ENCODE assay signal across 7 cellular contexts in the genomic region with DNA sequence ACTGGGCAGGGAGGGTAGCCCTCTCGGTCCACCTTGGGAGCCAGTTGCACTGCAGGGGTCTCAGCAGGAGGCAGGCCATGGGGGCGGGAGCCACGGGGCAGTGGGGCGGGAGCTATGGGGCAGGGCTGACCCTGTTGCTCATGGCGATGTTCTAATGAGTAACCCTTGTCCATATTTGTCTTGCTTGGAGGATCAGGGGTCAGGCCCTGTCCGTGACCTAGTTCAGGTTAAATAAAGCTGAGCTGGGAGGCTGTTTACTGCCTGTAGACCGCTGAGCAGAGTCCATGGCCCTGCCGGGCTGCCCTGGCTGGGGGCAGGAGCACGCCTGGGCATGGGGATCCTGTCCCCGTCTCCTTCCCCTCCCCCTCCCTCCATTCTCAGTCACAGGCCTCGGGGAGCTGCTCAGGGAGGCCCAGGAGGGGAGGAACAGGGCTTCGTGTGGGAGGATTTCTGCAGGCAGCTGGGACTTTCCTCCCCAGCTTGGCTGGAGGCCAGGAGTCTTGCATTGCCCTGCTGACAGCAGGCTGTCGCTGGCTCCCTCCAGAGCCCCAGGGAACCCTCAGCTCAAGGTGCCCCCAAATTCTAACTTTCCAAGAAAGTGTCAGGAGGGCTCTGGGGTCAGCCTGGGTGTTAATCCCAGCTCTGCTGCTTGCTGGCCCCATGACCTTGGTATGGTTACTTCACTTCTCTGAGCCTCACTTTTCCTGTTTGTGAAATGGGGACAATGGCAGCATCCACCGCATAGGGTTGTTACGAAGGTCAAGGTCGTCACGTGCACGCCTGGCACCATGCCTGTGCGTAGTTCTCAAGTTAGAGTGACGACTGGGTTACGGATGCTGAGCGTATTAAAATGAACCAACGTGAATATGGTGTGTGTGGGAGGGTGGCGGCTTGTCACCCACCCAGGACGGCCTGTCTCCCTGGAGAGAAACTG. TPM values are rescaled to one million over a fixed set of nuclear protein-coding genes. Genes with fewer than 3 reads are reported as not detected.
DNase-seq lines count a peak whose midpoint lies in the region; ATAC-seq and TF ChIP-seq lines count a peak whose summit lies in the region.

No MANE protein-coding gene starts in this region.

- no peaks in the 10 kb centered on the region for H3K9me3 ChIP-seq in SK-N-MC (ENCODE audit: low read depth, low read length)

- peak overlapping the region; percentile 60 for H3K27ac ChIP-seq in SK-N-MC

- intact Hi-C loops in posterior vena cava (cut with DNase I) = no loop called here

- no peaks in the 10 kb centered on the region for H3K36me3 ChIP-seq in SK-N-MC (ENCODE audit: insufficient read depth, low read length)

- ATAC-seq in esophagus mucosa (peak; percentile 31), HG03439 (IDR thresholded peaks at IDR 0.05; ENCODE audit: unreplicated experiment) (no peak)

- TF ChIP-seq CTCF in GM20000 (IDR thresholded peaks at IDR 0.05; ENCODE audit: extremely low read depth, missing control alignments) = no peak

- peak overlapping the region; percentile 60 for H3K4me3 ChIP-seq in SK-N-MC

- peak overlapping the region; percentile 64 for H3K9ac ChIP-seq in SK-N-MC (ENCODE audit: insufficient read length)

- DNase-seq in GM20000 (ENCODE audit: low spot score) (peak; percentile 89), SK-N-MC (ENCODE audit: low read depth, low spot score) (no peak), putamen (ENCODE audit: low spot score) (peak; percentile 61), NCI-H128 (lab: John Stamatoyannopoulos, UW; ENCODE audit: unreplicated experiment) (no peak), posterior vena cava (ENCODE audit: low spot score) (no peak)

RNA-seq across cellular contexts. Expression of gene SERPINF2, which starts 6.1 kb away (rescaled TPM):
- 2.7 TPM for total RNA-seq in esophagus mucosa
- total RNA-seq in posterior vena cava = 10 to 100 TPM; 40.7 to 41.7 TPM

RNA-seq across cellular contexts. Expression of gene WDR81, which starts 12.1 kb away (rescaled TPM):
- total RNA-seq in esophagus mucosa (10.2 TPM), posterior vena cava (10 to 100 TPM; 26.3 to 30.8 TPM)

RNA-seq across cellular contexts. Expression of gene SERPINF1, which starts 25.2 kb away (rescaled TPM):
- total RNA-seq in esophagus mucosa (28.4 TPM), posterior vena cava (1,000 to 10,000 TPM in 1 of 2 donors, 100 to 1,000 TPM in 1; 710 to 1,223 TPM)

RNA-seq across cellular contexts. Expression of gene TLCD2, which starts 26.4 kb away (rescaled TPM):
- total RNA-seq in esophagus mucosa (10.9 TPM), posterior vena cava (1 to 10 TPM; 7.6 to 8.2 TPM)

RNA-seq across cellular contexts. Expression of gene PRPF8, which starts 51.9 kb away (rescaled TPM):
- 171 TPM for total RNA-seq in esophagus mucosa
- 100 to 1,000 TPM; 173 to 190 TPM for total RNA-seq in posterior vena cava

Comparison
In these comparisons a context has a peak if more than half of its experiments do, and no peak if none do; other contexts are left out.
1. DNase-seq: peak in GM20000 (single experiment) and putamen (single experiment); none in SK-N-MC (single experiment), NCI-H128 (single experiment) and posterior vena cava (single experiment).
2. RNA of gene SERPINF2, which starts 6.1 kb away (total RNA-seq): 40.7 to 41.7 TPM in posterior vena cava; 2.7 TPM in esophagus mucosa (single experiment); every median in the first group is over 10 times any median in the second.
3. RNA of gene SERPINF1, which starts 25.2 kb away (total RNA-seq): 710 to 1,223 TPM in posterior vena cava; 28.4 TPM in esophagus mucosa (single experiment); every median in the first group is over 10 times any median in the second.